In the genomic region with DNA sequence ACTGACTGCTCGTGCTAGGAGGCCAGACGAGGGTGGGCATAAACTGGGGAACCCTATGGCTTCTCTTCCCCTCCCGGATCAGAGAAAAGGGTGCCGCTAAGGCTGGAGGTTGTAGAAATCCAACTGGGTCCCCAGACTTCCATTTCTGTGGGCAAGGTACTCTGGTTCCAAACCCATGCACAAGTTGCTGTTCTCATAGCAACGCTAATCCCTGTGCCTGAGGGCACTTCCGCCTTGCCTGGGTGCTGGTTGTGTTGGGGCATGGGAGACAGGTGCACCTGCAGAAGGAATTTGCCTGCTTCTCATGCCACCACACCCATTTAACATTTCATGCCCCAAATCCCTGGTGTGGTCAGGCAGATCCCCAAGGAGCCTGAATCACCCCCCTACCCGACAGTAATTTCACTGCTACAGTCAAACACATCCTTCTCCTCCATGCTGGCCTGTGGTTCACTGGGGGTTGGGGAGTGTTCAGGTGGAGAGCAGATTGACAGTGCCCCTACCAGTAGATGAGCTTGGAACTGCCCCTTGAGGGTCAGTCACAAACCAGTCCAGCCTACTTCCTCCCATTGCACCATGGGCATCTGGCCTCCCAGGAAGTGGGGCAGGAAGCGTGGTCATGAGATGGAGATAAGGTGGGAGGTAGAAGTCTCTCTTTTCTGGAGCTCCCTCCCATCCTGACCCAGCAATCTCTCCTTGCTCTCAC, we compare ENCODE assay signal across 9 cellular contexts. TPM values are rescaled to one million over a fixed set of nuclear protein-coding genes. Genes with fewer than 3 reads are reported as not detected.
DNase-seq lines count a peak whose midpoint lies in the region; ATAC-seq and TF ChIP-seq lines count a peak whose summit lies in the region.
"Had no signal": no experiment of that assay in that cellular context is flagged by ENCODE, and none has a peak within 500 bp of the region (broad histone marks: within the 10 kb centered on the region; RNA-seq: fewer than 3 reads in every experiment).

No MANE protein-coding gene starts in this region.

- no peaks in the 10 kb centered on the region for H3K36me3 Mint-ChIP-seq in neural crest cell (ENCODE audit: low read depth)

- ATAC-seq in HG02938 (IDR thresholded peaks at IDR 0.05; ENCODE audit: unreplicated experiment) = no peak

- H3K27ac Mint-ChIP-seq in neural crest cell (ENCODE audit: unreplicated experiment) = peak overlapping the region; percentile 62

- no peaks in the 10 kb centered on the region for H3K9me3 Mint-ChIP-seq in neural crest cell

- peaks cover 31% of the 10 kb centered on the region for H3K4me1 Mint-ChIP-seq in neural crest cell

- H3K27me3 ChIP-seq in esophagus (ENCODE audit: control insufficient read depth in 1 of 2, insufficient read depth in 2 of 2, low read length in 2 of 2) = no peaks in the 10 kb centered on the region

- WGBS in esophagus, 2 donors = 15 to 17% methylated on average over 8 of the region's 8 CpGs

- TF ChIP-seq CTCF in VCaP (conservative IDR thresholded peaks at IDR 0.05) (no peak), neural crest cell (conservative IDR thresholded peaks at IDR 0.05) (no peak)

- peak overlapping the region; percentile 75 to 85 for H3K4me3 ChIP-seq in esophagus (ENCODE audit: low read depth in 1 of 2, low read length in 2 of 2)

- H3K27ac ChIP-seq in VCaP (peak overlapping the region; percentile 88), esophagus (ENCODE audit: low read depth in 2 of 2, low read length in 1 of 2) (peak overlapping the region; percentile 84 to 85)

- no peaks in the 10 kb centered on the region for H3K9me3 ChIP-seq in esophagus (ENCODE audit: control insufficient read depth in 2 of 2, insufficient read depth in 1 of 2, low read depth in 1 of 2, low read length in 1 of 2)

- H3K36me3 ChIP-seq in esophagus (ENCODE audit: control insufficient read depth in 2 of 2, insufficient read depth in 2 of 2, low read length in 1 of 2) = peaks cover 0 to 24% of the 10 kb centered on the region in 2 donors

- peak overlapping the region; percentile 86 for H3K4me3 Mint-ChIP-seq in neural crest cell

- H3K4me1 ChIP-seq in esophagus (ENCODE audit: control insufficient read depth in 2 of 2, insufficient read depth in 2 of 2, low read length in 1 of 2) = peaks cover 6 to 18% of the 10 kb centered on the region in 2 donors

- H3K27me3 Mint-ChIP-seq in neural crest cell (ENCODE audit: low read depth) = no peaks in the 10 kb centered on the region

- peak; percentile 76 for DNase-seq in activated effector memory CD4-positive, alpha-beta T cell treated with anti-CD3 and anti-CD28 coated beads, Interleukin-2, amount 50 U/mL, for 16 hours
- no peak for DNase-seq in activated effector memory CD4-positive, alpha-beta T cell treated with Interleukin-2 at 50 U/mL for 16 hours
- DNase-seq in M059J (ENCODE audit: low read depth) = peak; percentile 76
- no peak for DNase-seq in neural crest cell (ENCODE audit: low read depth, low spot score)
- DNase-seq in NCI-H446 (lab: John Stamatoyannopoulos, UW) = no peak

RNA-seq across cellular contexts. Expression of gene C2CD2L, which starts 1.2 kb away (rescaled TPM):
- total RNA-seq in M059J (2014; rRNA removed; shearing (Covaris generic)) = 7.1 and 10.3 TPM in 2 replicates
- 10 to 100 TPM in 1 of 2 donors, 1 to 10 TPM in 1; 8.4 to 13.1 TPM for polyA plus RNA-seq in esophagus
- total RNA-seq in neural crest cell = 9.8 and 10.0 TPM in 2 replicates

RNA-seq across cellular contexts. Expression of gene DPAGT1, which starts 6.7 kb away (rescaled TPM):
- 42.1 and 50.9 TPM in 2 replicates for total RNA-seq in M059J (2014; rRNA removed; shearing (Covaris generic))
- 10 to 100 TPM; 16.5 to 21.5 TPM for polyA plus RNA-seq in esophagus
- 48.8 and 49.5 TPM in 2 replicates for total RNA-seq in neural crest cell

RNA-seq across cellular contexts. Expression of gene HINFP, which starts 13.1 kb away (rescaled TPM):
- total RNA-seq in M059J (2014; rRNA removed; shearing (Covaris generic)) = 10.8 and 20.1 TPM in 2 replicates
- 10 to 100 TPM in 1 of 2 donors, 1 to 10 TPM in 1; 9.1 to 16.0 TPM for polyA plus RNA-seq in esophagus
- 38.5 and 38.6 TPM in 2 replicates for total RNA-seq in neural crest cell

RNA-seq across cellular contexts. Expression of gene HMBS, which starts 23.6 kb away (rescaled TPM):
- 17.2 and 18.5 TPM in 2 replicates for total RNA-seq in M059J (2014; rRNA removed; shearing (Covaris generic))
- 10 to 100 TPM; 18.0 to 24.2 TPM for polyA plus RNA-seq in esophagus
- total RNA-seq in neural crest cell = 55.5 and 58.4 TPM in 2 replicates

RNA-seq across cellular contexts. Expression of gene ABCG4, which starts 40.5 kb away (rescaled TPM):
- total RNA-seq in M059J (2014; rRNA removed; shearing (Covaris generic)) = 0.49 TPM in 1 of 2 replicates, not detected in the other
- polyA plus RNA-seq in esophagus = under 1 TPM; 0.21 to 0.81 TPM
- 3.1 and 3.3 TPM in 2 replicates for total RNA-seq in neural crest cell
- total RNA-seq: lung microvascular endothelial cell had no signal

Comparison
In these comparisons a context has a peak if more than half of its experiments do, and no peak if none do; other contexts are left out.
1. DNase-seq: peak in activated effector memory CD4-positive, alpha-beta T cell treated with anti-CD3 and anti-CD28 coated beads, Interleukin-2, amount 50 U/mL, for 16 hours (single experiment) and M059J (single experiment); none in activated effector memory CD4-positive, alpha-beta T cell treated with Interleukin-2 at 50 U/mL for 16 hours (single experiment), neural crest cell (single experiment) and NCI-H446 (0 of 2).